32 cellular contexts compared by ENCODE assay signal in the genomic region with DNA sequence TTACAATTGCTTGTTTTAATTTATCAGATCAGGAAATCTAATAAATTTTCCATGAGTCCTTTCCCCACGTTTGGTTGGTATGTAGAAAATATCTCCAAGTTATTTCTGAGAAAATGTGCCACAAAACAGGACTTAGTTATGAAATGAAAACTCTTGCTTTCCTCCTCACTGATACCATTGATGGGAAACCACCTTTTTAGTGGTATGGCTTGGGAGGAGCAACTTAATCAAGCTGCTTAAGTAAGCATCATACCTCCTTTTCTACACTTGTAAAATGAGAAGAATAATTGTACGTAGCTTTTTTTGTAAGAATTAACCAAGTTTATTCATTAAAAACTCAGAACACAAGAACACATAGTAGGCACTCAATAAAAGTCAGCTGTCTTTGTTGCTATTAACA. TPM values are rescaled to one million over a fixed set of nuclear protein-coding genes. Genes with fewer than 3 reads are reported as not detected.
"Had no signal": no experiment of that assay in that cellular context is flagged by ENCODE, and none has a peak within 500 bp of the region (broad histone marks: within the 10 kb centered on the region; RNA-seq: fewer than 3 reads in every experiment).

No MANE protein-coding gene starts in this region.

- H3K36me3 Mint-ChIP-seq: activated naive CD4-positive, alpha-beta T cell treated with anti-CD3 and anti-CD28 coated beads, Interleukin-2, amount 50 U/mL, for 72 hours; WTC11 had no signal

- DNase-seq: activated CD4-positive, alpha-beta memory T cell treated with anti-CD3 and anti-CD28 coated beads for 36 hours; activated CD4-positive, alpha-beta T cell treated with anti-CD3 and anti-CD28 coated beads for 1 hour; activated CD8-positive, alpha-beta memory T cell treated with anti-CD3 and anti-CD28 coated beads for 24 hours; activated effector memory CD4-positive, alpha-beta T cell treated with anti-CD3 and anti-CD28 coated beads, Interleukin-2, amount 50 U/mL, for 16 hours; activated naive CD4-positive, alpha-beta T cell treated with Interleukin-2 at 50 U/mL for 16 hours; activated naive CD8-positive, alpha-beta T cell treated with anti-CD3 and anti-CD28 coated beads, Interleukin-2, amount 50 U/mL, for 24 hours; activated T-cell treated with anti-CD3 and anti-CD28 coated beads, Interleukin-2, amount 50 U/mL, for 4 hours; amniotic stem cell; body of pancreas; central memory CD4-positive, alpha-beta T cell; NCI-H1092; NCI-H1417 treated with DMSO at 0.1 percent for 48 hours; NCI-H1694; NCI-H2029; NCI-H2107; NCI-H345; NCI-H510A; NCI-H526 treated with DMSO at 0.1 percent for 48 hours; NCI-H82; OCI-M1; Right ventricle myocardium superior; SJCRH30; SK-N-SH had no signal

- H3K4me3 ChIP-seq: ascending aorta, body of pancreas, SJCRH30 had no signal

- H3K4me1 Mint-ChIP-seq: activated CD4-positive, alpha-beta T cell treated with anti-CD3 and anti-CD28 coated beads, Interleukin-2, amount 10 ng/mL, durations not matched to agents 24 days and 14 days; activated naive CD8-positive, alpha-beta T cell treated with anti-CD3 and anti-CD28 coated beads, Interleukin-2, amount 50 U/mL, for 24 hours had no signal

- H3K36me3 ChIP-seq: ascending aorta, SJCRH30 had no signal

- H3K27ac ChIP-seq: ascending aorta, body of pancreas, RWPE1, SJCRH30 had no signal

- H3K4me3 Mint-ChIP-seq: activated CD4-positive, alpha-beta memory T cell treated with anti-CD3 and anti-CD28 coated beads for 36 hours; activated CD4-positive, alpha-beta T cell treated with anti-CD3 and anti-CD28 coated beads, Interleukin-2, amount 10 ng/mL, durations not matched to agents 24 days and 14 days; activated naive CD8-positive, alpha-beta T cell treated with anti-CD3 and anti-CD28 coated beads, Interleukin-2, amount 50 U/mL, for 24 hours; activated T-cell treated with anti-CD3 and anti-CD28 coated beads, Interleukin-2, amount 50 U/mL, for 4 hours; T-helper 1 cell treated with Interleukin-12 subunit alpha and Interleukin-12 subunit beta and Interleukin-4 antibody, amounts not matched to agents 30 μg/mL and 1 μg/mL, for 36 hours; WTC11 had no signal

- H3K9ac ChIP-seq: SK-N-SH had no signal

- H3K9me3 ChIP-seq: ascending aorta, body of pancreas, SJCRH30, SK-N-SH had no signal

- FAIRE-seq: bronchial epithelial cell had no signal

- H3K27me3 ChIP-seq: ascending aorta, body of pancreas, SJCRH30 had no signal

- ATAC-seq: activated naive CD4-positive, alpha-beta T cell treated with anti-CD3 and anti-CD28 coated beads, Interleukin-2, amount 50 U/mL, for 72 hours; activated naive CD8-positive, alpha-beta T cell treated with anti-CD3 and anti-CD28 coated beads, Interleukin-2, amount 50 U/mL, for 24 hours; activated T-cell treated with anti-CD3 and anti-CD28 coated beads, Interleukin-2, amount 50 U/mL, for 4 hours; body of pancreas; Panc1; WTC11 had no signal

- H3K4me2 ChIP-seq: SK-N-SH had no signal

- H3K4me1 ChIP-seq: ascending aorta, SJCRH30 had no signal

- H3K9me3 Mint-ChIP-seq: activated CD4-positive, alpha-beta T cell treated with anti-CD3 and anti-CD28 coated beads, Interleukin-2, amount 10 ng/mL, durations not matched to agents 24 days and 14 days; activated naive CD4-positive, alpha-beta T cell treated with anti-CD3 and anti-CD28 coated beads, Interleukin-2, amount 50 U/mL, for 72 hours; T-helper 1 cell treated with Interleukin-12 subunit alpha and Interleukin-12 subunit beta and Interleukin-4 antibody, amounts not matched to agents 30 μg/mL and 1 μg/mL, for 36 hours had no signal

- H3K27ac Mint-ChIP-seq: activated CD4-positive, alpha-beta memory T cell treated with anti-CD3 and anti-CD28 coated beads for 36 hours; activated CD4-positive, alpha-beta T cell treated with anti-CD3 and anti-CD28 coated beads, Interleukin-2, amount 10 ng/mL, durations not matched to agents 24 days and 14 days; activated naive CD4-positive, alpha-beta T cell treated with anti-CD3 and anti-CD28 coated beads, Interleukin-2, amount 50 U/mL, for 72 hours; activated naive CD8-positive, alpha-beta T cell treated with anti-CD3 and anti-CD28 coated beads, Interleukin-2, amount 50 U/mL, for 24 hours; T-helper 1 cell treated with Interleukin-12 subunit alpha and Interleukin-12 subunit beta and Interleukin-4 antibody, amounts not matched to agents 30 μg/mL and 1 μg/mL, for 36 hours; WTC11 had no signal

RNA-seq across cellular contexts. Expression of a gene that starts 19.9 kb away (rescaled TPM):
- total RNA-seq: activated CD4-positive, alpha-beta memory T cell treated with anti-CD3 and anti-CD28 coated beads for 36 hours; activated CD4-positive, alpha-beta T cell treated with anti-CD3 and anti-CD28 coated beads, Interleukin-2, amount 10 ng/mL, durations not matched to agents 24 days and 14 days; activated naive CD4-positive, alpha-beta T cell treated with anti-CD3 and anti-CD28 coated beads, Interleukin-2, amount 50 U/mL, for 72 hours; activated T-cell treated with anti-CD3 and anti-CD28 coated beads, Interleukin-2, amount 50 U/mL, for 4 hours; body of pancreas; bronchial epithelial cell; MCF 10A; Right ventricle myocardium superior; SJCRH30; WTC11 had no signal
- polyA plus RNA-seq: SK-N-SH had no signal
